ENCODE assay signal across 8 cellular contexts in the genomic region with DNA sequence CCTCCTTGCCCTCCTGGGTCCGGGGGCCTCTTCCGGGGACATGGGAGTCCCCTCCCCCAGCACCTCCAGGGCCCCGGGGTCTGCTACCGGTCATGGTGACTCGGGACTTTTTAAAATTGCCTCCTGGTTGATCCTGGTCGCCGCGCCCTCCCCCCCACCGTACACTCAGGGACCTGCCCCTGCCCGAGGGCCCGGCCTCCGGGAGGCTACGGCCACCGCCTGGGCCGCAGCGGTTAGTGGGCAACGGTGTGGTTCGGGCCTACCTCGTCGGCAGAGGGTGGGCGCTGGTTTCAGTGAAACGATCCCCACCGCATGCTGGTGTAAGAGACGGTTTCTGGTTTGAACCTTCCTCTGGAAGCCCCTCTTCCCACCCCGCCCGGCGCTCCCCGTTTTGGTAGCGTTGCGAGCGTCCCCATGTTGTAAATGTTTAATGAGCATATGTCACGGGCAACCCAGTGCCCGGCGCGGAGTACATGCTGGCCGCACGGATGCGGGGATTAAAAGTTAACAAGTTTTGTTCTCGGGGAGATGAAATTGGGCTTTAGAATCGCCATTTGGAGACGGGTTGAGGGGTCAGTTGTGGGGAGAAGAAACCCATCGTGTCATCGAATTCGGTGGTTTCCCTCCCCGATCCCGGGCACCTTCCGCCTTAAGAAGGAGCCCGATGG. TPM values are rescaled to one million over a fixed set of nuclear protein-coding genes. Genes with fewer than 3 reads are reported as not detected.
DNase-seq lines count a peak whose midpoint lies in the region; ATAC-seq and TF ChIP-seq lines count a peak whose summit lies in the region.

No MANE protein-coding gene starts in this region.

- DNase-seq in Right ventricle myocardium inferior (ENCODE audit: missing footprints), result peak; percentile 77
- no peak for DNase-seq in cardiac septum (ENCODE audit: low spot score)
- DNase-seq in activated B cell treated with CpG ODN at 0.5 μM for 24 hours, result peak; percentile 48
- peak; percentile 23 for DNase-seq in choroid plexus epithelial cell (ENCODE audit: low read depth)
- DNase-seq in lower lobe of right lung, result peak; percentile 74
- DNase-seq in stimulated activated CD8-positive, alpha-beta memory T cell treated with anti-CD3 and anti-CD28 coated beads, Interleukin-12 subunit alpha, Interleukin-12 subunit beta, amount 100 ng/mL, for 4 hours (ENCODE audit: low read depth), result peak; percentile 21
- DNase-seq in iPS-NIHi7 (ENCODE audit: extremely low spot score), result no peak

- H3K4me1 Mint-ChIP-seq in activated B cell treated with CpG ODN at 0.5 μM for 24 hours, result peaks cover 60% of the 10 kb centered on the region

- no peaks in the 10 kb centered on the region for H3K27me3 Mint-ChIP-seq in activated B cell treated with CpG ODN at 0.5 μM for 24 hours

- no peaks in the 10 kb centered on the region for H3K36me3 ChIP-seq in lower lobe of right lung

- H3K27me3 ChIP-seq in lower lobe of right lung (ENCODE audit: low read depth), result no peaks in the 10 kb centered on the region

- peaks cover 54% of the 10 kb centered on the region for H3K4me1 ChIP-seq in lower lobe of right lung

- intact Hi-C loops in Right ventricle myocardium inferior (cut with DNase I) (loop anchor here (5.0 to 10.0 kb wide), 4 partner anchors 36 to 282 kb away; a partner anchor contains a TSS), cardiac septum (cut with DNase I) (loop anchor here (2.0 to 5.0 kb wide), 2 partner anchors 56 to 102 kb away; a partner anchor contains a TSS), activated B cell treated with CpG ODN at 0.5 μM for 24 hours (cut with micrococcal nuclease) (loop anchor here (5.0 kb wide), 1 partner anchor 36 kb away; no protein-coding TSS in a partner anchor), lower lobe of right lung (cut with DNase I) (no loop called here)

- POLR2A ChIA-PET in activated B cell treated with CpG ODN at 0.5 μM for 24 hours (lab: Charles Lee), result interaction anchor here (1.0 to 1.5 kb wide), 2 partner anchors 10 to 102 kb away, joined by 3 to 10 read pairs; a partner anchor contains a TSS

- H3K27ac ChIP-seq in lower lobe of right lung, result peak overlapping the region; percentile 91

- no peaks in the 10 kb centered on the region for H3K9me3 ChIP-seq in lower lobe of right lung

- TF ChIP-seq CTCF in activated B cell treated with CpG ODN at 0.5 μM for 24 hours (IDR thresholded peaks at IDR 0.05) (no peak), choroid plexus epithelial cell (conservative IDR thresholded peaks at IDR 0.05; ENCODE audit: low read depth, low read length) (no peak), lower lobe of right lung (IDR thresholded peaks at IDR 0.05) (no peak)

- CTCF ChIA-PET in activated B cell treated with CpG ODN at 0.5 μM for 24 hours (lab: Charles Lee), result no interaction called here

- H3K4me3 ChIP-seq in choroid plexus epithelial cell (ENCODE audit: low read depth, low read length), result peak overlapping the region; percentile 94
- H3K4me3 ChIP-seq in lower lobe of right lung, result peak overlapping the region; percentile 81

- H3K4me3 Mint-ChIP-seq in activated B cell treated with CpG ODN at 0.5 μM for 24 hours, result peak overlapping the region; percentile 97

- H3K9me3 Mint-ChIP-seq in activated B cell treated with CpG ODN at 0.5 μM for 24 hours, result no peaks in the 10 kb centered on the region

- ATAC-seq in Right ventricle myocardium inferior, result no peak
- no peak for ATAC-seq in activated B cell treated with CpG ODN at 0.5 μM for 24 hours (ENCODE audit: low read depth)
- ATAC-seq in lower lobe of right lung, result peak; percentile 26 to 39
- ATAC-seq in HG03521 (IDR thresholded peaks at IDR 0.05; ENCODE audit: unreplicated experiment), result no peak

- H3K36me3 Mint-ChIP-seq in activated B cell treated with CpG ODN at 0.5 μM for 24 hours (ENCODE audit: low read depth), result peaks cover 6% of the 10 kb centered on the region

- peak overlapping the region; percentile 96 for H3K27ac Mint-ChIP-seq in activated B cell treated with CpG ODN at 0.5 μM for 24 hours

RNA-seq across cellular contexts. Expression of a gene that starts 1.2 kb away (rescaled TPM):
- total RNA-seq in Right ventricle myocardium inferior (147 TPM), cardiac septum (160 TPM), activated B cell treated with CpG ODN at 0.5 μM for 24 hours (205 and 231 TPM in 2 replicates), lower lobe of right lung (143 TPM)

Comparison
In these comparisons a context has a peak if more than half of its experiments do, and no peak if none do; other contexts are left out.
1. DNase-seq: peak in Right ventricle myocardium inferior (single experiment), activated B cell treated with CpG ODN at 0.5 μM for 24 hours (single experiment), choroid plexus epithelial cell (single experiment), lower lobe of right lung (single experiment) and stimulated activated CD8-positive, alpha-beta memory T cell treated with anti-CD3 and anti-CD28 coated beads, Interleukin-12 subunit alpha, Interleukin-12 subunit beta, amount 100 ng/mL, for 4 hours (single experiment); none in cardiac septum (single experiment) and iPS-NIHi7 (single experiment).
2. ATAC-seq: peak in lower lobe of right lung (2 of 2); none in Right ventricle myocardium inferior (single experiment), activated B cell treated with CpG ODN at 0.5 μM for 24 hours (single experiment) and HG03521 (single experiment).